Comparison of ENCODE assay signal across 9 cellular contexts in genomic region chr9:130995399-130995941, GRCh38. TPM values are rescaled to one million over a fixed set of nuclear protein-coding genes. Genes with fewer than 3 reads are reported as not detected.
DNase-seq lines count a peak whose midpoint lies in the region; ATAC-seq and TF ChIP-seq lines count a peak whose summit lies in the region.
"Had no signal": no experiment of that assay in that cellular context is flagged by ENCODE, and none has a peak within 500 bp of the region (broad histone marks: within the 10 kb centered on the region; RNA-seq: fewer than 3 reads in every experiment).

No MANE protein-coding gene starts in this region.

- H3K9me3 ChIP-seq in GM23248 (ENCODE audit: low read depth) (no peaks in the 10 kb centered on the region), neural progenitor cell (ENCODE audit: low read depth) (no peaks in the 10 kb centered on the region)

- H3K9me3 Mint-ChIP-seq in neural progenitor cell = no peaks in the 10 kb centered on the region
- no peaks in the 10 kb centered on the region for H3K9me3 Mint-ChIP-seq in activated T-helper 1 cell treated with anti-CD3 and anti-CD28 coated beads, Interleukin-12 subunit alpha, Interleukin-12 subunit beta, Interleukin-2, Interleukin-4 antibody, amounts not matched to agents 30 ng/mL and 10 ng/mL and 1 ng/mL, durations not matched to agents 14 hours and 24 hours and 36 hours
- H3K9me3 Mint-ChIP-seq: activated B cell treated with CpG ODN at 0.5 μM for 24 hours had no signal

- TF ChIP-seq CTCF in neural progenitor cell (IDR thresholded peaks at IDR 0.05) = no peak

- DNase-seq in GM23248 (peak; percentile 58), NOMO-1 (lab: John Stamatoyannopoulos, UW; ENCODE audit: unreplicated experiment in 2 of 2) (peak; percentile 31 to 51), dermis blood vessel endothelial cell (peak; percentile 40), neural progenitor cell (ENCODE audit: low spot score) (peak; percentile 58)
- DNase-seq in activated T-helper 1 cell treated with anti-CD3 and anti-CD28 coated beads, Interleukin-12 subunit alpha, Interleukin-12 subunit beta, Interleukin-2, Interleukin-4 antibody, amounts not matched to agents 30 ng/mL and 10 ng/mL and 1 ng/mL, durations not matched to agents 14 hours and 24 hours and 36 hours (ENCODE audit: low spot score) = no peak
- DNase-seq: activated B cell treated with CpG ODN at 0.5 μM for 24 hours had no signal

- H3K9ac ChIP-seq in GM23248 (no peak overlapping the region), neural progenitor cell (no peak overlapping the region)

- H3K4me2 ChIP-seq in GM23248 (ENCODE audit: unreplicated experiment) (no peak overlapping the region), neural progenitor cell (peak overlapping the region; percentile 54)

- intact Hi-C loops in activated T-helper 1 cell treated with anti-CD3 and anti-CD28 coated beads, Interleukin-12 subunit alpha, Interleukin-12 subunit beta, Interleukin-2, Interleukin-4 antibody, amounts not matched to agents 30 ng/mL and 10 ng/mL and 1 ng/mL, durations not matched to agents 14 hours and 24 hours and 36 hours (cut with micrococcal nuclease) = no loop called here

- H4K20me1 ChIP-seq in GM23248 (ENCODE audit: insufficient read depth) = no peaks in the 10 kb centered on the region
- H4K20me1 ChIP-seq in neural progenitor cell (ENCODE audit: low read depth) = peaks cover 11% of the 10 kb centered on the region

- H3K4me3 ChIP-seq in GM23248 (no peak overlapping the region), neural progenitor cell (no peak overlapping the region)

- H3K4me1 Mint-ChIP-seq in neural progenitor cell = peaks cover 36% of the 10 kb centered on the region
- H3K4me1 Mint-ChIP-seq in activated T-helper 1 cell treated with anti-CD3 and anti-CD28 coated beads, Interleukin-12 subunit alpha, Interleukin-12 subunit beta, Interleukin-2, Interleukin-4 antibody, amounts not matched to agents 30 ng/mL and 10 ng/mL and 1 ng/mL, durations not matched to agents 14 hours and 24 hours and 36 hours (ENCODE audit: low read depth) = no peaks in the 10 kb centered on the region
- H3K4me1 Mint-ChIP-seq: activated B cell treated with CpG ODN at 0.5 μM for 24 hours had no signal

- WGBS in GM23248 (ENCODE audit: low coverage in 1 of 2, low lambda C conversion rate in 2 of 2, missing lambda C conversion rate in 2 of 2), 2 experiments = 63 to 65% methylated on average over 10 of the region's 10 CpGs

- H3F3A ChIP-seq in GM23248 (ENCODE audit: insufficient read depth) (no peaks in the 10 kb centered on the region), neural progenitor cell (ENCODE audit: low read depth) (peaks cover 15% of the 10 kb centered on the region)

- H2AFZ ChIP-seq in GM23248 (no peak overlapping the region), neural progenitor cell (replicated peaks) (no peak overlapping the region)

- peaks cover 9% of the 10 kb centered on the region; the same call in 1 of the 2 replicates for H3K4me1 ChIP-seq in GM23248 (ENCODE audit: insufficient read depth)
- peaks cover 8% of the 10 kb centered on the region for H3K4me1 ChIP-seq in neural progenitor cell

- in situ Hi-C loops in GM23248 (cut with MboI) = loop anchor here (5.0 kb wide), 1 partner anchor 128 kb away; no protein-coding TSS in a partner anchor

- no peak for ATAC-seq in GM18498 (IDR thresholded peaks at IDR 0.05; ENCODE audit: unreplicated experiment)
- no peak for ATAC-seq in HG03159 (IDR thresholded peaks at IDR 0.05; ENCODE audit: unreplicated experiment)
- ATAC-seq in GM21619 (IDR thresholded peaks at IDR 0.05; ENCODE audit: unreplicated experiment) = no peak

- H3K27ac ChIP-seq in GM23248 (no peak overlapping the region), neural progenitor cell (no peak overlapping the region)

- H3K27me3 ChIP-seq in GM23248 (replicated peaks; ENCODE audit: insufficient read depth) (peaks cover 14% of the 10 kb centered on the region), neural progenitor cell (peaks cover 17% of the 10 kb centered on the region)

- no peaks in the 10 kb centered on the region for H3K36me3 Mint-ChIP-seq in neural progenitor cell
- no peaks in the 10 kb centered on the region for H3K36me3 Mint-ChIP-seq in activated T-helper 1 cell treated with anti-CD3 and anti-CD28 coated beads, Interleukin-12 subunit alpha, Interleukin-12 subunit beta, Interleukin-2, Interleukin-4 antibody, amounts not matched to agents 30 ng/mL and 10 ng/mL and 1 ng/mL, durations not matched to agents 14 hours and 24 hours and 36 hours (ENCODE audit: low read depth)

- H3K27me3 Mint-ChIP-seq in neural progenitor cell (ENCODE audit: insufficient read depth, low read depth) = peaks cover 37% of the 10 kb centered on the region
- no peaks in the 10 kb centered on the region for H3K27me3 Mint-ChIP-seq in activated T-helper 1 cell treated with anti-CD3 and anti-CD28 coated beads, Interleukin-12 subunit alpha, Interleukin-12 subunit beta, Interleukin-2, Interleukin-4 antibody, amounts not matched to agents 30 ng/mL and 10 ng/mL and 1 ng/mL, durations not matched to agents 14 hours and 24 hours and 36 hours (ENCODE audit: insufficient read depth)

- no peaks in the 10 kb centered on the region for H3K36me3 ChIP-seq in GM23248 (ENCODE audit: low read depth)
- H3K36me3 ChIP-seq in neural progenitor cell = no peaks in the 10 kb centered on the region

- no peaks in the 10 kb centered on the region for H3K79me2 ChIP-seq in GM23248 (ENCODE audit: insufficient read depth)
- no peaks in the 10 kb centered on the region for H3K79me2 ChIP-seq in neural progenitor cell (ENCODE audit: low read depth)

- H3K4me3 Mint-ChIP-seq in neural progenitor cell = no peak overlapping the region
- no peak overlapping the region for H3K4me3 Mint-ChIP-seq in activated T-helper 1 cell treated with anti-CD3 and anti-CD28 coated beads, Interleukin-12 subunit alpha, Interleukin-12 subunit beta, Interleukin-2, Interleukin-4 antibody, amounts not matched to agents 30 ng/mL and 10 ng/mL and 1 ng/mL, durations not matched to agents 14 hours and 24 hours and 36 hours
- H3K4me3 Mint-ChIP-seq: activated B cell treated with CpG ODN at 0.5 μM for 24 hours had no signal

- H3K27ac Mint-ChIP-seq in neural progenitor cell = peak overlapping the region; percentile 13
- no peak overlapping the region for H3K27ac Mint-ChIP-seq in activated T-helper 1 cell treated with anti-CD3 and anti-CD28 coated beads, Interleukin-12 subunit alpha, Interleukin-12 subunit beta, Interleukin-2, Interleukin-4 antibody, amounts not matched to agents 30 ng/mL and 10 ng/mL and 1 ng/mL, durations not matched to agents 14 hours and 24 hours and 36 hours
- H3K27ac Mint-ChIP-seq: activated B cell treated with CpG ODN at 0.5 μM for 24 hours had no signal

- no peaks in the 10 kb centered on the region for H3K9me2 ChIP-seq in GM23248 (ENCODE audit: insufficient read depth)

RNA-seq across cellular contexts. Expression of gene LAMC3, which starts 13.5 kb away (rescaled TPM):
- total RNA-seq in GM23248 (2014; rRNA removed; shearing (Covaris generic)) = not detected in 2 replicates
- not detected in 2 replicates for polyA plus RNA-seq in GM23248 (2016; fragmentation: Nextera tagmentation; extraction: Ambion mirVana)
- total RNA-seq in dermis blood vessel endothelial cell (0.51 and 4.7 TPM in 2 replicates), neural progenitor cell (ENCODE audit: low replicate concordance) (0.03 TPM in 1 of 2 replicates, not detected in the other)
- 0.05 TPM in 2 replicates for total RNA-seq in activated T-helper 1 cell treated with anti-CD3 and anti-CD28 coated beads, Interleukin-12 subunit alpha, Interleukin-12 subunit beta, Interleukin-2, Interleukin-4 antibody, amounts not matched to agents 30 ng/mL and 10 ng/mL and 1 ng/mL, durations not matched to agents 14 hours and 24 hours and 36 hours
- total RNA-seq: activated B cell treated with CpG ODN at 0.5 μM for 24 hours had no signal

RNA-seq across cellular contexts. Expression of gene FIBCD1, which starts 56.4 kb away (rescaled TPM):
- 20.2 and 20.9 TPM in 2 replicates for total RNA-seq in GM23248 (2014; rRNA removed; shearing (Covaris generic))
- polyA plus RNA-seq in GM23248 (2016; fragmentation: Nextera tagmentation; extraction: Ambion mirVana) = 21.4 and 23.7 TPM in 2 replicates
- total RNA-seq in dermis blood vessel endothelial cell (under 0.01 and 0.05 TPM in 2 replicates), neural progenitor cell (ENCODE audit: low replicate concordance) (1.8 and 7.2 TPM in 2 replicates)
- not detected in 2 replicates for total RNA-seq in activated T-helper 1 cell treated with anti-CD3 and anti-CD28 coated beads, Interleukin-12 subunit alpha, Interleukin-12 subunit beta, Interleukin-2, Interleukin-4 antibody, amounts not matched to agents 30 ng/mL and 10 ng/mL and 1 ng/mL, durations not matched to agents 14 hours and 24 hours and 36 hours
- total RNA-seq: activated B cell treated with CpG ODN at 0.5 μM for 24 hours had no signal
